8 cellular contexts compared by ENCODE assay signal in the genomic region with DNA sequence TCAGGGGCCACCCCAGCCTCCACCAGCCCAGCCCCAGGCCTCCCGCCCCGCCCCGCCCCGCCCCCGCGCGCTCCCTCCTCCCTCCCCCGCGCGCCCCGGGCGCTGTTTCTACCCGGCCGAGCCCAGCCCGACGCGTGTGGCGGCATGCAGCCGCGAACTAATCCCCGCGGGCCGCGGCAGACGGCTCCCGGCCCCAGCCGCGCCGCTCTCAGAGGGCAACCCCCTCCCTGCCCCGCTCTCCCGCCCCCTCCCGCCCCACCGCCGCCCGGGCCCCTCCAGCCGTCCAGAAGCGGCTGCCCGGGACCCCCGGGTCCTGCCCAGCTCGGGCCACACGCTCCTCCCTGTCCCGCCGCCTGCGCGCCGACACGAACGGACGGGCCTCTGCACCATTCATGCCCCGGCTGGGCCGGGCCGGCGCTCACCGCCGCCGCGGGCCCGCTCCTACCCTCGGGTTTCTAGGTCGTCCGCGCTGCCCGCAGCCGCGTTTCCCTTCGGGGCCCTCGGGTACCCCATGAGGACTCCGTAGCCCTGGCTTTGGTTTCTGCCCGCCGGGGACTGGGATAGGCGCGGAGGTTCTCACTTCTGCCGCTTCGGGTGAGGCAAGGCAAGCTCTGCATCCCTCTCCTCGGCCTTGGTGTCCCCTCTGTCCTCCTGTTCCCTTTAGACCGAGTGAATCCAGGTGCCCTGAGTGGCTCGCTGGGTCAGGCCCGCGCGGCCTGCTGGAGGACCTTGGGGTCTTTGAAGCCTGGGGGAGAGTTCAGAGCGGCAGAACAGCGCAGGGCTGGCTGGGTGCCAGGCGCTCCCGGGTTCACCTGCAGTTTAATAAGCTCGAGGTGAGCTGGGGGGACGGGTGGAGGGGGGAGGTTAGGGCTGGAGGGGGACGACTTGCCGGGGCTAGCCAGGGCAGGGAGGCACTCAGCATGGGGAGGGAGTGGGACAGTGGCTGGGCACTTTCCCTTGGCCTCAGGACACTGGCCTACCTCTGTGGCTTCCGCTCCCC. TPM values are rescaled to one million over a fixed set of nuclear protein-coding genes. Genes with fewer than 3 reads are reported as not detected.
DNase-seq lines count a peak whose midpoint lies in the region; ATAC-seq and TF ChIP-seq lines count a peak whose summit lies in the region.

No MANE protein-coding gene starts in this region.

- peak overlapping the region; percentile 36 for H3K4me3 Mint-ChIP-seq in Caco-2 (ENCODE audit: unreplicated experiment)
- H3K4me3 Mint-ChIP-seq in naive thymus-derived CD8-positive, alpha-beta T cell: peak overlapping the region; percentile 54 to 83 (median 70)

- DNase-seq in Caco-2: peak in 1 of 2 experiments; percentile 28
- peak; percentile 77 for DNase-seq in ecto neural progenitor cell (ENCODE audit: low spot score)
- peak in 3 of 10 donors; percentile 37 to 63 (median 44) for DNase-seq in naive thymus-derived CD8-positive, alpha-beta T cell
- DNase-seq in NCI-H1930 (lab: John Stamatoyannopoulos, UW): no peak
- DNase-seq in NCI-H187 (lab: John Stamatoyannopoulos, UW): no peak
- no peak for DNase-seq in globus pallidus (ENCODE audit: low spot score)

- H4K20me1 ChIP-seq in KMS-11 (ENCODE audit: insufficient read depth): no peaks in the 10 kb centered on the region

- H3K36me3 Mint-ChIP-seq in Caco-2 (ENCODE audit: insufficient read depth, unreplicated experiment): no peaks in the 10 kb centered on the region
- H3K36me3 Mint-ChIP-seq in naive thymus-derived CD8-positive, alpha-beta T cell: no peaks in the 10 kb centered on the region

- H3K27ac Mint-ChIP-seq in Caco-2 (ENCODE audit: unreplicated experiment): no peak overlapping the region
- peak overlapping the region in 4 of 10 donors; percentile 67 to 89 (median 75) for H3K27ac Mint-ChIP-seq in naive thymus-derived CD8-positive, alpha-beta T cell

- POLR2A ChIA-PET in Caco-2 (lab: Charles Lee): interaction anchor here (0.6 kb wide), 2 partner anchors 13 to 56 kb away, joined by 3 to 6 read pairs; no protein-coding TSS in a partner anchor
- POLR2A ChIA-PET in naive thymus-derived CD8-positive, alpha-beta T cell (lab: Charles Lee): interaction anchor here (0.6 to 13.6 kb wide), 2 partner anchors 12 to 289 kb away, joined by 6 to 331 read pairs; no protein-coding TSS in a partner anchor

- H3K4me3 ChIP-seq in Caco-2 (ENCODE audit: low read depth, low read length) (no peak overlapping the region), KMS-11 (IDR thresholded peaks at IDR 0.05; ENCODE audit: insufficient read depth, low read depth, low read length) (peak overlapping the region; percentile 29)

- no peaks in the 10 kb centered on the region for H3K36me3 ChIP-seq in Caco-2 (ENCODE audit: control insufficient read depth, insufficient read depth, low read length)
- no peaks in the 10 kb centered on the region for H3K36me3 ChIP-seq in KMS-11 (ENCODE audit: insufficient read depth)

- peak overlapping the region; percentile 88 for H3K4me2 ChIP-seq in KMS-11

- H3K9ac ChIP-seq in KMS-11: peak overlapping the region; percentile 73

- H3K9me3 ChIP-seq in Caco-2: no peaks in the 10 kb centered on the region

- H3K27me3 ChIP-seq in Caco-2 (replicated peaks; ENCODE audit: control insufficient read depth, insufficient read depth, low read length) (no peaks in the 10 kb centered on the region), KMS-11 (ENCODE audit: insufficient read depth, low read depth) (no peaks in the 10 kb centered on the region)

- no TSS peak for BruUV-seq in Caco-2 (replicated peaks; lab: Mats Ljungman, UMichigan)

- H2AFZ ChIP-seq in KMS-11 (ENCODE audit: low read depth): peak overlapping the region; percentile 14; the same call in 1 of the 2 replicates

- TF ChIP-seq CTCF in Caco-2 (IDR thresholded peaks at IDR 0.05; ENCODE audit: insufficient read depth in 1 of 2, low read depth in 1 of 2, low read length in 1 of 2, severe bottlenecking in 1 of 2, unreplicated experiment in 1 of 2) (no peak), KMS-11 (conservative IDR thresholded peaks at IDR 0.05; ENCODE audit: low read depth, low read length) (no peak)

- CTCF ChIA-PET in Caco-2 (lab: Charles Lee): interaction anchor here (2.3 kb wide), 1 partner anchor 14 kb away, joined by 19 read pairs; no protein-coding TSS in a partner anchor

- intact Hi-C loops in Caco-2 (cut with micrococcal nuclease; ENCODE audit: unreplicated experiment): no loop called here

- H3K79me2 ChIP-seq in KMS-11 (ENCODE audit: insufficient read depth, low read depth): peaks cover 35% of the 10 kb centered on the region

- H3K27ac ChIP-seq in KMS-11: peak overlapping the region; percentile 66

- H3K27me3 Mint-ChIP-seq in Caco-2 (ENCODE audit: insufficient read depth, unreplicated experiment): peaks cover 2% of the 10 kb centered on the region
- H3K27me3 Mint-ChIP-seq in naive thymus-derived CD8-positive, alpha-beta T cell: peaks cover 0 to 4% (median 0%) of the 10 kb centered on the region in 5 donors

- H3K4me1 Mint-ChIP-seq in Caco-2 (ENCODE audit: low read depth, unreplicated experiment): no peaks in the 10 kb centered on the region
- H3K4me1 Mint-ChIP-seq in naive thymus-derived CD8-positive, alpha-beta T cell: peaks cover 31 to 66% (median 54%) of the 10 kb centered on the region in 4 donors

- H3K4me1 ChIP-seq in Caco-2 (peaks cover 13% of the 10 kb centered on the region), KMS-11 (ENCODE audit: low read depth, poor library complexity, severe bottlenecking) (peaks cover 74% of the 10 kb centered on the region)

- no peaks in the 10 kb centered on the region for H3K9me3 Mint-ChIP-seq in Caco-2 (ENCODE audit: unreplicated experiment)
- no peaks in the 10 kb centered on the region for H3K9me3 Mint-ChIP-seq in naive thymus-derived CD8-positive, alpha-beta T cell

- peak; percentile 11 to 23 for ATAC-seq in naive thymus-derived CD8-positive, alpha-beta T cell
- no peak for ATAC-seq in HG03460 (IDR thresholded peaks at IDR 0.05; ENCODE audit: unreplicated experiment)

RNA-seq across cellular contexts. Expression of a gene that starts 3.1 kb away (rescaled TPM):
- total RNA-seq in Caco-2 (2022): 0.81 and 1.2 TPM in 2 replicates
- total RNA-seq in naive thymus-derived CD8-positive, alpha-beta T cell: 1 to 10 TPM; 1.7 to 1.8 TPM
- 1 to 10 TPM in 2 of 3 donors, under 1 TPM in 1; 0.53 to 1.2 (median 1.1) TPM for polyA plus RNA-seq in naive thymus-derived CD8-positive, alpha-beta T cell

RNA-seq across cellular contexts. Expression of a gene that starts 24.2 kb away (rescaled TPM):
- 18.3 and 20.3 TPM in 2 replicates for total RNA-seq in Caco-2 (2022)
- total RNA-seq in naive thymus-derived CD8-positive, alpha-beta T cell: not detected
- under 1 TPM in 1 of 3 donors, not detected in 2; 0.08 TPM for polyA plus RNA-seq in naive thymus-derived CD8-positive, alpha-beta T cell

RNA-seq across cellular contexts. Expression of a gene that starts 52.2 kb away (rescaled TPM):
- not detected in 2 replicates for total RNA-seq in Caco-2 (2022)
- total RNA-seq in naive thymus-derived CD8-positive, alpha-beta T cell: not detected
- not detected for polyA plus RNA-seq in naive thymus-derived CD8-positive, alpha-beta T cell

Comparison
In these comparisons a context has a peak if more than half of its experiments do, and no peak if none do; other contexts are left out.
1. RNA of a gene that starts 24.2 kb away (total RNA-seq): 18.3 to 20.3 TPM in Caco-2; not detected in naive thymus-derived CD8-positive, alpha-beta T cell; every median in the first group is over 10 times any median in the second.